ENCODE assay signal across 8 cellular contexts in genomic region chr11:43282607-43283440, GRCh38. TPM values are rescaled to one million over a fixed set of nuclear protein-coding genes. Genes with fewer than 3 reads are reported as not detected.
DNase-seq lines count a peak whose midpoint lies in the region; ATAC-seq and TF ChIP-seq lines count a peak whose summit lies in the region.

No MANE protein-coding gene starts in this region.

- H3K4me3 ChIP-seq in astrocyte of the spinal cord (ENCODE audit: low read depth, low read length): no peak overlapping the region

- DNase-seq in COLO668 (lab: John Stamatoyannopoulos, UW; ENCODE audit: unreplicated experiment) (peak; percentile 53), GM19238 (ENCODE audit: insufficient read length, low spot score) (peak; percentile 30), SK-N-DZ (ENCODE audit: low spot score) (peak; percentile 49), astrocyte of the spinal cord (ENCODE audit: low read depth, low spot score) (peak; percentile 43), iris pigment epithelial cell (ENCODE audit: low read depth) (peak; percentile 29), NCI-H2029 (lab: John Stamatoyannopoulos, UW) (no peak)
- DNase-seq in stimulated activated CD4-positive, alpha-beta T cell treated with anti-CD3 and anti-CD28 coated beads, Interleukin-2, amount 100 ng/mL, for 24 hours: peak; percentile 50 to 60

- ATAC-seq in HG03521 (IDR thresholded peaks at IDR 0.05; ENCODE audit: unreplicated experiment): peak; percentile 69

- in situ Hi-C loops in astrocyte of the spinal cord (cut with HindIII; ENCODE audit: low sequenced_read_pairs): no loop called here

- peak; percentile 91 for TF ChIP-seq CTCF in astrocyte of the spinal cord (IDR thresholded peaks at IDR 0.05; ENCODE audit: low read depth, low read length)

RNA-seq across cellular contexts. Expression of gene API5, which starts 29.0 kb away (rescaled TPM):
- polyA plus RNA-seq in SK-N-DZ (2014; cell fraction: cytosol; rRNA removed): 111 and 124 TPM in 2 replicates
- polyA plus RNA-seq in SK-N-DZ (2014; cell fraction: nucleus; rRNA removed): 92.4 and 146 TPM in 2 replicates
